8 cellular contexts compared by ENCODE assay signal in genomic region chr6:6811151-6812002, GRCh38.
DNase-seq lines count a peak whose midpoint lies in the region; ATAC-seq and TF ChIP-seq lines count a peak whose summit lies in the region.

No MANE protein-coding gene starts in this region.

- peaks cover 2 to 6% of the 10 kb centered on the region in 2 donors for H3K4me1 ChIP-seq in esophagus (ENCODE audit: control insufficient read depth in 2 of 2, insufficient read depth in 2 of 2, low read length in 1 of 2)

- H3K36me3 Mint-ChIP-seq in nephron progenitor cell (ENCODE audit: low read depth) = no peaks in the 10 kb centered on the region

- H3K9me3 ChIP-seq in esophagus (ENCODE audit: control insufficient read depth in 2 of 2, insufficient read depth in 1 of 2, low read depth in 1 of 2, low read length in 1 of 2) = no peaks in the 10 kb centered on the region

- 13 to 20% methylated on average over 16 of the region's 16 CpGs for WGBS in esophagus, 2 donors

- no peak overlapping the region for H3K4me3 ChIP-seq in esophagus (ENCODE audit: low read depth in 1 of 2, low read length in 2 of 2)

- H3K27ac Mint-ChIP-seq in nephron progenitor cell = peak overlapping the region; percentile 93

- peak overlapping the region; percentile 76 to 90 for H3K27ac ChIP-seq in esophagus (ENCODE audit: low read depth in 2 of 2, low read length in 1 of 2)

- peak overlapping the region; percentile 73 for H3K4me3 Mint-ChIP-seq in nephron progenitor cell

- no peaks in the 10 kb centered on the region for H3K9me3 Mint-ChIP-seq in nephron progenitor cell

- peak; percentile 54 for DNase-seq in COLO668 (lab: John Stamatoyannopoulos, UW; ENCODE audit: unreplicated experiment)
- peak; percentile 14 for DNase-seq in T follicular helper cell (ENCODE audit: low read depth)
- DNase-seq in nephron progenitor cell = no peak
- DNase-seq in NCI-H1048 (lab: John Stamatoyannopoulos, UW) = no peak

- no peaks in the 10 kb centered on the region for H3K27me3 ChIP-seq in esophagus (ENCODE audit: control insufficient read depth in 1 of 2, insufficient read depth in 2 of 2, low read length in 2 of 2)

- peaks cover 4% of the 10 kb centered on the region for H3K27me3 Mint-ChIP-seq in nephron progenitor cell (ENCODE audit: low read depth, poor library complexity)

- peak; percentile 42 for ATAC-seq in HG03432 (IDR thresholded peaks at IDR 0.05; ENCODE audit: unreplicated experiment)
- no peak for ATAC-seq in HG02981 (IDR thresholded peaks at IDR 0.05; ENCODE audit: unreplicated experiment)
- ATAC-seq in HG03139 (IDR thresholded peaks at IDR 0.05; ENCODE audit: unreplicated experiment) = no peak

- TF ChIP-seq CTCF in nephron progenitor cell (IDR thresholded peaks at IDR 0.05) = no peak

- H3K4me1 Mint-ChIP-seq in nephron progenitor cell = peaks cover 61% of the 10 kb centered on the region

- no peaks in the 10 kb centered on the region for H3K36me3 ChIP-seq in esophagus (ENCODE audit: control insufficient read depth in 2 of 2, insufficient read depth in 2 of 2, low read length in 1 of 2)

Comparison
In these comparisons a context has a peak if more than half of its experiments do, and no peak if none do; other contexts are left out.
1. DNase-seq: peak in COLO668 (single experiment) and T follicular helper cell (single experiment); none in nephron progenitor cell (single experiment) and NCI-H1048 (single experiment).